8 cellular contexts compared by ENCODE assay signal in the genomic region with DNA sequence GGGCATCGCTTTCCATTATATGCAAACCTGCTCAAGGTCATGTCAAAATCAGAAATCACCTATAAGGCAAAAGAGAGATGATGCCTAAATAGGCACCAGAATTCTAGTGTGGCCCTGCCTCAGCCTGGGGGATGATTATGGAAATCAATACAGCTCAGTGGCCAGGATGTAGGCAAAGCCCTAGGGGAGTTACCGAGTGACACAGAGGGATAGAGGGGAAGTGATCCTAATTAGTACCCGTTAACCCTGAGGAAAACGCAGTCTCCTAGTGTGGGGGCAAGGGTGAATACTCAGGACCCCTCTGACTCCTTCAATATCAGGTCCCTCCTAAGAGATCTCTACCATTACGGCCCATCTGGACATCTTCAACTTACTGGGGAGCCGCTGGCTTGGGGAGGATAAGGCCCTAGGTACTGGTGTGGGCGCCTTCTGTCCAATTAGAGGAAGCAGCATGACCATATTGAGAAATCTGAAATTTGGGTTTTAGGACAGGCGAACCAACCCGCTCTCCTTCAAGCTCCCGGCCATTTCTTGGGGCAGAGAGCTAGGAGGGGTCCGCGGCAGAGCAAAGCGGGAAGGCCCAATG. TPM values are rescaled to one million over a fixed set of nuclear protein-coding genes. Genes with fewer than 3 reads are reported as not detected.
DNase-seq lines count a peak whose midpoint lies in the region; ATAC-seq and TF ChIP-seq lines count a peak whose summit lies in the region.

No MANE protein-coding gene starts in this region.

- H3K4me3 ChIP-seq in ACC112 (ENCODE audit: low read depth, low read length), result peak overlapping the region; percentile 91
- peak overlapping the region; percentile 84 for H3K4me3 ChIP-seq in OCI-LY3 (ENCODE audit: low read length)
- peak overlapping the region; percentile 65 for H3K4me3 ChIP-seq in endocrine pancreas (ENCODE audit: control insufficient read depth, insufficient read depth, low read length)

- H3K4me1 Mint-ChIP-seq in natural killer cell, result peaks cover 6% of the 10 kb centered on the region in 2 donors

- H3K4me3 Mint-ChIP-seq in natural killer cell, result peak overlapping the region; percentile 81

- peak overlapping the region; percentile 81 for H3K9ac ChIP-seq in OCI-LY3 (ENCODE audit: low read length)
- peak overlapping the region; percentile 72 for H3K9ac ChIP-seq in endocrine pancreas (ENCODE audit: control insufficient read depth, insufficient read depth, low read length)

- no peaks in the 10 kb centered on the region for H4K20me1 ChIP-seq in OCI-LY3 (ENCODE audit: insufficient read depth, low read length)

- no peak overlapping the region for H3K27ac Mint-ChIP-seq in natural killer cell

- H3K27me3 ChIP-seq in ACC112 (ENCODE audit: insufficient read depth, low read length), result no peaks in the 10 kb centered on the region
- peaks cover 5% of the 10 kb centered on the region; the same call in 1 of the 2 replicates for H3K27me3 ChIP-seq in OCI-LY3 (ENCODE audit: low read depth, low read length)
- no peaks in the 10 kb centered on the region for H3K27me3 ChIP-seq in endocrine pancreas (ENCODE audit: control insufficient read depth, insufficient read depth, low read length)

- H3K4me2 ChIP-seq in OCI-LY3 (ENCODE audit: low read length), result peak overlapping the region; percentile 79

- TF ChIP-seq CTCF in OCI-LY3 (IDR thresholded peaks at IDR 0.05; ENCODE audit: low read depth, low read length), result no peak
- TF ChIP-seq CTCF in natural killer cell (IDR thresholded peaks at IDR 0.05), result no peak

- H3K9me3 ChIP-seq in OCI-LY3 (ENCODE audit: insufficient read depth, low read length) (no peaks in the 10 kb centered on the region), endocrine pancreas (ENCODE audit: control insufficient read depth, low read length) (no peaks in the 10 kb centered on the region)

- no peaks in the 10 kb centered on the region for H3K9me3 Mint-ChIP-seq in natural killer cell

- H3K79me2 ChIP-seq in ACC112 (ENCODE audit: control insufficient read depth, insufficient read depth, low read length, unreplicated experiment) (no peaks in the 10 kb centered on the region), OCI-LY3 (ENCODE audit: low read length) (peaks cover 14% of the 10 kb centered on the region)

- DNase-seq in GM19240 (ENCODE audit: insufficient read length, low spot score) (peak; percentile 39), natural killer cell (no peak), KG1 (lab: John Stamatoyannopoulos, UW) (no peak), NCI-H345 treated with DMSO at 0.1 percent for 48 hours (lab: John Stamatoyannopoulos, UW; ENCODE audit: unreplicated experiment) (no peak)

- ATAC-seq in natural killer cell (peak in 2 of 3 donors; percentile 5 to 41), HG02763 (IDR thresholded peaks at IDR 0.05; ENCODE audit: unreplicated experiment) (no peak)

- H3K36me3 ChIP-seq in ACC112 (ENCODE audit: insufficient read depth, low read length) (no peaks in the 10 kb centered on the region), OCI-LY3 (replicated peaks; ENCODE audit: low read depth, low read length) (peaks cover 9% of the 10 kb centered on the region), endocrine pancreas (ENCODE audit: control insufficient read depth, insufficient read depth, low read length) (no peaks in the 10 kb centered on the region)

- H3K27ac ChIP-seq in ACC112 (ENCODE audit: low read depth, low read length) (no peak overlapping the region), OCI-LY3 (ENCODE audit: low read length) (peak overlapping the region; percentile 26; the same call in 1 of the 2 replicates)

- no peaks in the 10 kb centered on the region for H3K36me3 Mint-ChIP-seq in natural killer cell

- intact Hi-C loops in natural killer cell (cut with micrococcal nuclease), result no loop called here

- H2AFZ ChIP-seq in ACC112 (ENCODE audit: low read length, unreplicated experiment) (peak overlapping the region; percentile 85), OCI-LY3 (ENCODE audit: low read depth, low read length) (peak overlapping the region; percentile 75; the same call in 1 of the 2 replicates)

- H3K4me1 ChIP-seq in ACC112 (ENCODE audit: control insufficient read depth, insufficient read depth, low read length, unreplicated experiment) (no peaks in the 10 kb centered on the region), OCI-LY3 (ENCODE audit: low read length) (peaks cover 11% of the 10 kb centered on the region), endocrine pancreas (ENCODE audit: control insufficient read depth, insufficient read depth, low read length) (no peaks in the 10 kb centered on the region)

- H3K27me3 Mint-ChIP-seq in natural killer cell (ENCODE audit: low read depth in 2 of 2), result peaks cover 0 to 6% of the 10 kb centered on the region in 2 donors

RNA-seq across cellular contexts. Expression of a gene that starts 0.7 kb away (rescaled TPM):
- 1 to 10 TPM; 9.1 to 10.0 (median 9.8) TPM for total RNA-seq in natural killer cell

RNA-seq across cellular contexts. Expression of a gene that starts 2.3 kb away (rescaled TPM):
- total RNA-seq in natural killer cell, result not detected

RNA-seq across cellular contexts. Expression of a gene that starts 22.5 kb away (rescaled TPM):
- total RNA-seq in natural killer cell, result 1 to 10 TPM; 5.6 to 8.8 (median 6.0) TPM

RNA-seq across cellular contexts. Expression of a gene that starts 23.6 kb away (rescaled TPM):
- total RNA-seq in natural killer cell, result 1 to 10 TPM; 6.9 to 8.9 (median 7.5) TPM

RNA-seq across cellular contexts. Expression of a gene that starts 29.9 kb away (rescaled TPM):
- 10 to 100 TPM; 19.4 to 29.0 (median 28.2) TPM for total RNA-seq in natural killer cell
